In the genomic region with DNA sequence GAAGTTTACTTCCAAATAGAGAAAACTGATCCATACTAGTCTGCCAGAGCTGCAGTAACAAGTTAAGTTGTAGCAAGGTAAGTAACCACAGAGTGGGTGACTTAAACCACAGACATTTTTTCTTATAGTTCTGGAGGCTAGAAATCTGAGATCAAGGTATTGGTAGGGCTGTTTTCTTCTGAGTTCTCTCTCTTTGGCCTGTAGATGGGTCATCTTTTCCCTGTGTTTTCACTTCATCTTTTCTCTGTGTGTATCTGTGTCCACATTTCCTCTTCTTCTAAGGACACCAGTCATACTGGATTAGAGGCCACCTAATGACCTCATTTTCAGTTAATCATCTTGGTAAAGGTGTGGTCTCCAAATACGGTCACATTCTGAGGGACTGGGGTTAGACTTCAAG, we compare ENCODE assay signal across 18 cellular contexts.
"Had no signal": no experiment of that assay in that cellular context is flagged by ENCODE, and none has a peak within 500 bp of the region (broad histone marks: within the 10 kb centered on the region; RNA-seq: fewer than 3 reads in every experiment).

No MANE protein-coding gene starts in this region.

- H3K27me3 ChIP-seq: right lobe of liver, tibial artery, uterus had no signal

- H3K27ac ChIP-seq: right lobe of liver, tibial artery, uterus had no signal

- DNase-seq: activated B cell treated with CpG ODN at 0.5 μM for 24 hours; activated CD4-positive, alpha-beta T cell treated with anti-CD3 and anti-CD28 coated beads, Interleukin-2, amount 10 ng/mL, durations not matched to agents 24 days and 14 days; activated naive CD4-positive, alpha-beta T cell treated with Interleukin-2 at 50 U/mL for 16 hours; cerebellar nuclear complex; effector memory CD8-positive, alpha-beta T cell; hypothalamus; left cardiac atrium; natural killer cell; nucleus accumbens; right lobe of liver; stimulated activated CD4-positive, alpha-beta T cell treated with anti-CD3 and anti-CD28 coated beads, Interleukin-4, amount 100 ng/mL, for 1 hour; stimulated activated CD8-positive, alpha-beta memory T cell treated with anti-CD3 and anti-CD28 coated beads, Interleukin-4, amount 100 ng/mL, for 48 hours; tibial artery; uterus had no signal

- H3K9me3 Mint-ChIP-seq: activated CD4-positive, alpha-beta T cell treated with anti-CD3 and anti-CD28 coated beads, Interleukin-2, amount 10 ng/mL, durations not matched to agents 24 days and 14 days; dendritic cell treated with granulocyte-macrophage colony-stimulating factor and Interleukin-4, amounts not matched to agents 40 ng/mL and 50 ng/mL, for 4 days; effector memory CD8-positive, alpha-beta T cell; natural killer cell had no signal

- FAIRE-seq: TTC549 had no signal

- H3K36me3 ChIP-seq: right lobe of liver, tibial artery, uterus had no signal

- H3K27ac Mint-ChIP-seq: activated B cell treated with CpG ODN at 0.5 μM for 24 hours; activated CD4-positive, alpha-beta T cell treated with anti-CD3 and anti-CD28 coated beads, Interleukin-2, amount 10 ng/mL, durations not matched to agents 24 days and 14 days; dendritic cell treated with granulocyte-macrophage colony-stimulating factor and Interleukin-4, amounts not matched to agents 40 ng/mL and 50 ng/mL, for 4 days; effector memory CD8-positive, alpha-beta T cell; natural killer cell; progenitor cell of endocrine pancreas had no signal

- H3K4me3 ChIP-seq: lung, right lobe of liver, tibial artery, uterus had no signal

- H3K4me3 Mint-ChIP-seq: activated B cell treated with CpG ODN at 0.5 μM for 24 hours; activated CD4-positive, alpha-beta T cell treated with anti-CD3 and anti-CD28 coated beads, Interleukin-2, amount 10 ng/mL, durations not matched to agents 24 days and 14 days; dendritic cell treated with granulocyte-macrophage colony-stimulating factor and Interleukin-4, amounts not matched to agents 40 ng/mL and 50 ng/mL, for 4 days; effector memory CD8-positive, alpha-beta T cell; natural killer cell had no signal

- H3K9me3 ChIP-seq: right lobe of liver, uterus had no signal

- ATAC-seq: effector memory CD8-positive, alpha-beta T cell; left cardiac atrium; natural killer cell; right lobe of liver had no signal

- H3K36me3 Mint-ChIP-seq: natural killer cell had no signal

- H3K4me1 ChIP-seq: right lobe of liver, tibial artery, uterus had no signal

- H3K27me3 Mint-ChIP-seq: dendritic cell treated with granulocyte-macrophage colony-stimulating factor and Interleukin-4, amounts not matched to agents 40 ng/mL and 50 ng/mL, for 4 days had no signal

- H3K4me1 Mint-ChIP-seq: activated B cell treated with CpG ODN at 0.5 μM for 24 hours; activated CD4-positive, alpha-beta T cell treated with anti-CD3 and anti-CD28 coated beads, Interleukin-2, amount 10 ng/mL, durations not matched to agents 24 days and 14 days had no signal
